In the genomic region with DNA sequence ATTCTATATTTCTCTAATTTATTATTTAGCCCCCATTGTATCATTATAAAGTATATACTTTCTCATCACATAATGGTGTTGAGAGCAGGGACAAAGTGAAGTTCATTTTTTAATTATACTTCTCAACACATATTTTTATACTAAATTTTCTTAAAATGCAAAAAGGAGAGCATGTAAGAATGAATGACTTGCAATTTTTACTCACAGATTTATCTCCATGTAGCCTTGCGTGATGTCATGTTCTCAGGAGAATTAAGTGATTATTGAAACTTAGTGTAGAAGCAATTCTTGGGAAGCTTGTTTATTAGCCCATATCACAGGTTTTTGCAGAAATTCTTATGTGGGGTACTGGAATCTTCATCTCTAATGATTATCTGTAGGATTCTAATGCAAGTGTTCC, we compare ENCODE assay signal across 31 cellular contexts. TPM values are rescaled to one million over a fixed set of nuclear protein-coding genes. Genes with fewer than 3 reads are reported as not detected.
"Had no signal": no experiment of that assay in that cellular context is flagged by ENCODE, and none has a peak within 500 bp of the region (broad histone marks: within the 10 kb centered on the region; RNA-seq: fewer than 3 reads in every experiment).

No MANE protein-coding gene starts in this region.

- H3K9me3 ChIP-seq: ascending aorta had no signal

- H3K36me3 ChIP-seq: ascending aorta, cardiac muscle cell had no signal

- H3K27me3 ChIP-seq: ascending aorta, cardiac muscle cell had no signal

- H3K27ac ChIP-seq: ascending aorta, cardiac muscle cell had no signal

- ATAC-seq: activated CD8-positive, alpha-beta memory T cell treated with anti-CD3 and anti-CD28 coated beads, Interleukin-2, amount 10 ng/mL, durations not matched to agents 7 days and 5 days; activated CD8-positive, alpha-beta T cell treated with anti-CD3 and anti-CD28 coated beads, Interleukin-2, amount 10 ng/mL, durations not matched to agents 7 days and 5 days; activated naive CD8-positive, alpha-beta T cell treated with anti-CD3 and anti-CD28 coated beads, Interleukin-2, amount 50 U/mL, for 24 hours had no signal

- FAIRE-seq: bronchial epithelial cell, TTC549 had no signal

- H3K4me3 ChIP-seq: ascending aorta, cardiac muscle cell had no signal

- DNase-seq: activated B cell treated with CpG ODN at 0.5 μM for 24 hours; activated CD4-positive, alpha-beta memory T cell treated with anti-CD3 and anti-CD28 coated beads, Interleukin-2, amount 10 ng/mL, durations not matched to agents 7 days and 5 days; activated CD4-positive, alpha-beta T cell treated with anti-CD3 and anti-CD28 coated beads for 4 hours; activated CD4-positive, alpha-beta T cell treated with anti-CD3 and anti-CD28 coated beads, Interleukin-2, amount 10 ng/mL, durations not matched to agents 24 days and 14 days; activated CD4-positive, alpha-beta T cell treated with anti-CD3 and anti-CD28 coated beads, Interleukin-2, amount 50 U/mL, for 48 hours; activated CD4-positive, CD25-positive, alpha-beta regulatory T cell treated with anti-CD3 and anti-CD28 coated beads, Interleukin-2, amount 50 U/mL, for 72 hours; activated CD8-positive, alpha-beta memory T cell treated with anti-CD3 and anti-CD28 coated beads for 24 hours; activated CD8-positive, alpha-beta memory T cell treated with anti-CD3 and anti-CD28 coated beads, Interleukin-2, amount 10 ng/mL, durations not matched to agents 7 days and 5 days; activated CD8-positive, alpha-beta memory T cell treated with anti-CD3 and anti-CD28 coated beads, Interleukin-2, amount 50 U/mL, for 48 hours; activated CD8-positive, alpha-beta T cell treated with anti-CD3 and anti-CD28 coated beads, Interleukin-2, amount 10 ng/mL, durations not matched to agents 7 days and 5 days; activated effector memory CD4-positive, alpha-beta T cell treated with Interleukin-2 at 50 U/mL for 16 hours; activated gamma-delta T cell; activated naive CD4-positive, alpha-beta T cell treated with anti-CD3 and anti-CD28 coated beads, Interleukin-2, amount 10 ng/mL, durations not matched to agents 7 days and 5 days; activated naive CD4-positive, alpha-beta T cell treated with Interleukin-2 at 50 U/mL for 16 hours; activated naive CD8-positive, alpha-beta T cell treated with anti-CD3 and anti-CD28 coated beads, Interleukin-2, amount 10 ng/mL, durations not matched to agents 7 days and 5 days; activated naive CD8-positive, alpha-beta T cell treated with anti-CD3 and anti-CD28 coated beads, Interleukin-2, amount 50 U/mL, for 24 hours; activated T-cell treated with anti-CD3 and anti-CD28 coated beads, Interleukin-2, amount 50 U/mL, for 24 hours; activated T-cell treated with anti-CD3 and anti-CD28 coated beads, Interleukin-2, amount 50 U/mL, for 48 hours; amygdala; anterior cingulate cortex; caudate nucleus; cerebellar nuclear complex; T-helper 2 cell; T-helper 9 cell had no signal

- H3K4me1 ChIP-seq: ascending aorta had no signal

RNA-seq across cellular contexts. Expression of a gene that starts 0.7 kb away (rescaled TPM):
- total RNA-seq: activated B cell treated with CpG ODN at 0.5 μM for 24 hours; activated CD4-positive, alpha-beta memory T cell treated with anti-CD3 and anti-CD28 coated beads, Interleukin-2, amount 10 ng/mL, durations not matched to agents 7 days and 5 days; activated CD4-positive, alpha-beta T cell treated with anti-CD3 and anti-CD28 coated beads, Interleukin-2, amount 10 ng/mL, durations not matched to agents 24 days and 14 days; activated CD8-positive, alpha-beta memory T cell treated with anti-CD3 and anti-CD28 coated beads, Interleukin-2, amount 10 ng/mL, durations not matched to agents 7 days and 5 days; activated CD8-positive, alpha-beta T cell treated with anti-CD3 and anti-CD28 coated beads, Interleukin-2, amount 10 ng/mL, durations not matched to agents 7 days and 5 days; activated naive CD8-positive, alpha-beta T cell treated with anti-CD3 and anti-CD28 coated beads, Interleukin-2, amount 10 ng/mL, durations not matched to agents 7 days and 5 days; activated T-helper 2 cell treated with anti-CD3 and anti-CD28 coated beads, Interferon-gamma antibody, Interleukin-2, Interleukin-4, amounts not matched to agents 10 μg/mL and 5 μg/mL and 100 μg/mL, durations not matched to agents 14 hours and 24 hours and 36 hours; ascending aorta; bronchial epithelial cell; cardiac muscle cell; chondrocyte had no signal
- polyA plus RNA-seq: adipose tissue, cardiac muscle cell had no signal

RNA-seq across cellular contexts. Expression of a gene that starts 33.8 kb away (rescaled TPM):
- total RNA-seq: activated B cell treated with CpG ODN at 0.5 μM for 24 hours; activated CD4-positive, alpha-beta memory T cell treated with anti-CD3 and anti-CD28 coated beads, Interleukin-2, amount 10 ng/mL, durations not matched to agents 7 days and 5 days; activated CD4-positive, alpha-beta T cell treated with anti-CD3 and anti-CD28 coated beads, Interleukin-2, amount 10 ng/mL, durations not matched to agents 24 days and 14 days; activated CD8-positive, alpha-beta memory T cell treated with anti-CD3 and anti-CD28 coated beads, Interleukin-2, amount 10 ng/mL, durations not matched to agents 7 days and 5 days; activated CD8-positive, alpha-beta T cell treated with anti-CD3 and anti-CD28 coated beads, Interleukin-2, amount 10 ng/mL, durations not matched to agents 7 days and 5 days; activated naive CD8-positive, alpha-beta T cell treated with anti-CD3 and anti-CD28 coated beads, Interleukin-2, amount 10 ng/mL, durations not matched to agents 7 days and 5 days; activated T-helper 2 cell treated with anti-CD3 and anti-CD28 coated beads, Interferon-gamma antibody, Interleukin-2, Interleukin-4, amounts not matched to agents 10 μg/mL and 5 μg/mL and 100 μg/mL, durations not matched to agents 14 hours and 24 hours and 36 hours; ascending aorta; bronchial epithelial cell; cardiac muscle cell; chondrocyte had no signal
- polyA plus RNA-seq: adipose tissue, cardiac muscle cell had no signal

RNA-seq across cellular contexts. Expression of a gene that starts 52.6 kb away (rescaled TPM):
- total RNA-seq: activated B cell treated with CpG ODN at 0.5 μM for 24 hours; activated CD4-positive, alpha-beta memory T cell treated with anti-CD3 and anti-CD28 coated beads, Interleukin-2, amount 10 ng/mL, durations not matched to agents 7 days and 5 days; activated CD4-positive, alpha-beta T cell treated with anti-CD3 and anti-CD28 coated beads, Interleukin-2, amount 10 ng/mL, durations not matched to agents 24 days and 14 days; activated CD8-positive, alpha-beta memory T cell treated with anti-CD3 and anti-CD28 coated beads, Interleukin-2, amount 10 ng/mL, durations not matched to agents 7 days and 5 days; activated CD8-positive, alpha-beta T cell treated with anti-CD3 and anti-CD28 coated beads, Interleukin-2, amount 10 ng/mL, durations not matched to agents 7 days and 5 days; activated naive CD8-positive, alpha-beta T cell treated with anti-CD3 and anti-CD28 coated beads, Interleukin-2, amount 10 ng/mL, durations not matched to agents 7 days and 5 days; activated T-helper 2 cell treated with anti-CD3 and anti-CD28 coated beads, Interferon-gamma antibody, Interleukin-2, Interleukin-4, amounts not matched to agents 10 μg/mL and 5 μg/mL and 100 μg/mL, durations not matched to agents 14 hours and 24 hours and 36 hours; ascending aorta; bronchial epithelial cell; cardiac muscle cell; chondrocyte had no signal
- polyA plus RNA-seq: adipose tissue, cardiac muscle cell had no signal
